Comparison of ENCODE assay signal across 8 cellular contexts in genomic region chr7:92133133-92133736, GRCh38. TPM values are rescaled to one million over a fixed set of nuclear protein-coding genes. Genes with fewer than 3 reads are reported as not detected.
DNase-seq lines count a peak whose midpoint lies in the region; ATAC-seq, FAIRE-seq and TF ChIP-seq lines count a peak whose summit lies in the region.

No MANE protein-coding gene starts in this region.

- H3K27me3 ChIP-seq in WERI-Rb-1 (ENCODE audit: insufficient read depth, low read depth, severe bottlenecking) (no peaks in the 10 kb centered on the region), gastrocnemius medialis (no peaks in the 10 kb centered on the region)

- no peak for TF ChIP-seq POLR2A in gastrocnemius medialis (IDR thresholded peaks at IDR 0.05)

- H3K9me3 Mint-ChIP-seq in activated naive CD4-positive, alpha-beta T cell treated with anti-CD3 and anti-CD28 coated beads, Interleukin-2, amount 50 U/mL, for 24 hours = no peaks in the 10 kb centered on the region

- peaks cover 33% of the 10 kb centered on the region for H3K36me3 ChIP-seq in WERI-Rb-1
- no peaks in the 10 kb centered on the region for H3K36me3 ChIP-seq in gastrocnemius medialis

- H3K36me3 Mint-ChIP-seq in activated naive CD4-positive, alpha-beta T cell treated with anti-CD3 and anti-CD28 coated beads, Interleukin-2, amount 50 U/mL, for 24 hours = peaks cover 4% of the 10 kb centered on the region

- DNase-seq in activated naive CD4-positive, alpha-beta T cell treated with Interleukin-2 at 50 U/mL for 16 hours = no peak
- DNase-seq in WERI-Rb-1 = no peak
- no peak for DNase-seq in Right ventricle myocardium superior
- no peak for DNase-seq in gastrocnemius medialis
- DNase-seq in urothelium cell line (ENCODE audit: low spot score) = no peak
- no peak for DNase-seq in NCI-H524 (lab: John Stamatoyannopoulos, UW)

- H3K9me3 ChIP-seq in WERI-Rb-1 (ENCODE audit: severe bottlenecking) (no peaks in the 10 kb centered on the region), gastrocnemius medialis (no peaks in the 10 kb centered on the region)

- in situ Hi-C loops in gastrocnemius medialis (cut with MboI; ENCODE audit: low sequenced_read_pairs in 4 of 4) = no loop called here

- peaks cover 37% of the 10 kb centered on the region for H3K4me1 Mint-ChIP-seq in activated naive CD4-positive, alpha-beta T cell treated with anti-CD3 and anti-CD28 coated beads, Interleukin-2, amount 50 U/mL, for 24 hours

- peak; percentile 27 for ATAC-seq in HG03378 (IDR thresholded peaks at IDR 0.05; ENCODE audit: unreplicated experiment)
- peak; percentile 8 for ATAC-seq in Right ventricle myocardium superior (ENCODE audit: poor library complexity)
- peak in 1 of 2 donors; percentile 22 for ATAC-seq in gastrocnemius medialis

- H3K27me3 Mint-ChIP-seq in activated naive CD4-positive, alpha-beta T cell treated with anti-CD3 and anti-CD28 coated beads, Interleukin-2, amount 50 U/mL, for 24 hours = no peaks in the 10 kb centered on the region

- FAIRE-seq in urothelium cell line (lab: Jason Lieb, UNC) = no peak

- peak overlapping the region; percentile 99 for H3K27ac Mint-ChIP-seq in activated naive CD4-positive, alpha-beta T cell treated with anti-CD3 and anti-CD28 coated beads, Interleukin-2, amount 50 U/mL, for 24 hours

- peaks cover 5 to 8% of the 10 kb centered on the region in 2 donors for H3K4me1 ChIP-seq in gastrocnemius medialis

- TF ChIP-seq CTCF in WERI-Rb-1 (IDR thresholded peaks at IDR 0.05; ENCODE audit: low read depth, low read length) (no peak), gastrocnemius medialis (IDR thresholded peaks at IDR 0.05 in 4 of 5, conservative IDR thresholded peaks at IDR 0.05 in 1 of 5) (no peak)

- intact Hi-C loops in Right ventricle myocardium superior (cut with DNase I) = no loop called here
- intact Hi-C loops in gastrocnemius medialis (cut with DNase I; ENCODE audit: low total_unique reads) = no loop called here

- peak overlapping the region; percentile 98 for H3K4me3 Mint-ChIP-seq in activated naive CD4-positive, alpha-beta T cell treated with anti-CD3 and anti-CD28 coated beads, Interleukin-2, amount 50 U/mL, for 24 hours

- H3K4me3 ChIP-seq in WERI-Rb-1 (ENCODE audit: low read depth, low read length) (peak overlapping the region; percentile 96), gastrocnemius medialis (peak overlapping the region; percentile 71 to 92 (median 90))

- peak overlapping the region; percentile 97 for H3K27ac ChIP-seq in WERI-Rb-1
- H3K27ac ChIP-seq in gastrocnemius medialis = peak overlapping the region; percentile 78 to 92 (median 89)

RNA-seq across cellular contexts. Expression of gene CYP51A1, which starts 1.0 kb away (rescaled TPM):
- total RNA-seq in Right ventricle myocardium superior (16.0 TPM), gastrocnemius medialis (10 to 100 TPM in 2 of 4 donors, 1 to 10 TPM in 2; 4.7 to 13.3 (median 9.7) TPM)

RNA-seq across cellular contexts. Expression of gene LRRD1, which starts 45.7 kb away (rescaled TPM):
- total RNA-seq in Right ventricle myocardium superior (not detected), gastrocnemius medialis (not detected)
